Comparison of ENCODE assay signal across 13 cellular contexts in genomic region chr3:182608876-182609275, GRCh38.
"Had no signal": no experiment of that assay in that cellular context is flagged by ENCODE, and none has a peak within 500 bp of the region (broad histone marks: within the 10 kb centered on the region; RNA-seq: fewer than 3 reads in every experiment).

No MANE protein-coding gene starts in this region.

- H3K4me1 ChIP-seq: heart right ventricle had no signal

- H3K27me3 ChIP-seq: left lung, neutrophil had no signal

- H3K9me3 ChIP-seq: heart right ventricle, left lung, neutrophil had no signal

- DNase-seq: activated CD4-positive, alpha-beta memory T cell treated with anti-CD3 and anti-CD28 coated beads, Interleukin-2, amount 10 ng/mL, durations not matched to agents 7 days and 5 days; activated CD4-positive, alpha-beta T cell treated with anti-CD3 and anti-CD28 coated beads for 4 hours; activated effector memory CD4-positive, alpha-beta T cell treated with Interleukin-2 at 50 U/mL for 16 hours; activated T-cell treated with anti-CD3 and anti-CD28 coated beads, Interleukin-2, amount 50 U/mL, for 24 hours; amniotic stem cell; heart right ventricle; left lung; naive thymus-derived CD4-positive, alpha-beta T cell; T-helper 2 cell had no signal

- H3K4me3 ChIP-seq: heart right ventricle, left lung had no signal

- H3K27ac ChIP-seq: heart right ventricle, neutrophil had no signal

- H3K4me1 Mint-ChIP-seq: activated CD4-positive, alpha-beta memory T cell treated with anti-CD3 and anti-CD28 coated beads, Interleukin-2, amount 10 ng/mL, durations not matched to agents 7 days and 5 days; naive thymus-derived CD4-positive, alpha-beta T cell; stimulated activated effector memory CD8-positive, alpha-beta T cell treated with anti-CD3 and anti-CD28 coated beads, Interleukin-12 subunit alpha, Interleukin-12 subunit beta, amount 100 ng/mL, for 72 hours had no signal

- H3K36me3 ChIP-seq: heart right ventricle, left lung, neutrophil had no signal

- ATAC-seq: heart right ventricle; naive thymus-derived CD4-positive, alpha-beta T cell; stimulated activated effector memory CD8-positive, alpha-beta T cell treated with anti-CD3 and anti-CD28 coated beads, Interleukin-12 subunit alpha, Interleukin-12 subunit beta, amount 100 ng/mL, for 72 hours; WTC11 had no signal

- H3K4me3 Mint-ChIP-seq: activated CD4-positive, alpha-beta memory T cell treated with anti-CD3 and anti-CD28 coated beads, Interleukin-2, amount 10 ng/mL, durations not matched to agents 7 days and 5 days; activated naive CD8-positive, alpha-beta T cell; activated T-cell treated with anti-CD3 and anti-CD28 coated beads, Interleukin-2, amount 50 U/mL, for 24 hours; naive thymus-derived CD4-positive, alpha-beta T cell; stimulated activated effector memory CD8-positive, alpha-beta T cell treated with anti-CD3 and anti-CD28 coated beads, Interleukin-12 subunit alpha, Interleukin-12 subunit beta, amount 100 ng/mL, for 72 hours; WTC11 had no signal

- H3K36me3 Mint-ChIP-seq: activated naive CD8-positive, alpha-beta T cell; naive thymus-derived CD4-positive, alpha-beta T cell; stimulated activated effector memory CD8-positive, alpha-beta T cell treated with anti-CD3 and anti-CD28 coated beads, Interleukin-12 subunit alpha, Interleukin-12 subunit beta, amount 100 ng/mL, for 72 hours; WTC11 had no signal

- H3K9me3 Mint-ChIP-seq: activated CD4-positive, alpha-beta memory T cell treated with anti-CD3 and anti-CD28 coated beads, Interleukin-2, amount 10 ng/mL, durations not matched to agents 7 days and 5 days; activated T-cell treated with anti-CD3 and anti-CD28 coated beads, Interleukin-2, amount 50 U/mL, for 24 hours; stimulated activated effector memory CD8-positive, alpha-beta T cell treated with anti-CD3 and anti-CD28 coated beads, Interleukin-12 subunit alpha, Interleukin-12 subunit beta, amount 100 ng/mL, for 72 hours; WTC11 had no signal

- H3K27ac Mint-ChIP-seq: activated CD4-positive, alpha-beta memory T cell treated with anti-CD3 and anti-CD28 coated beads, Interleukin-2, amount 10 ng/mL, durations not matched to agents 7 days and 5 days; activated naive CD8-positive, alpha-beta T cell; activated T-cell treated with anti-CD3 and anti-CD28 coated beads, Interleukin-2, amount 50 U/mL, for 24 hours; naive thymus-derived CD4-positive, alpha-beta T cell; stimulated activated effector memory CD8-positive, alpha-beta T cell treated with anti-CD3 and anti-CD28 coated beads, Interleukin-12 subunit alpha, Interleukin-12 subunit beta, amount 100 ng/mL, for 72 hours; WTC11 had no signal
